2 cellular contexts compared by ENCODE assay signal in the genomic region with DNA sequence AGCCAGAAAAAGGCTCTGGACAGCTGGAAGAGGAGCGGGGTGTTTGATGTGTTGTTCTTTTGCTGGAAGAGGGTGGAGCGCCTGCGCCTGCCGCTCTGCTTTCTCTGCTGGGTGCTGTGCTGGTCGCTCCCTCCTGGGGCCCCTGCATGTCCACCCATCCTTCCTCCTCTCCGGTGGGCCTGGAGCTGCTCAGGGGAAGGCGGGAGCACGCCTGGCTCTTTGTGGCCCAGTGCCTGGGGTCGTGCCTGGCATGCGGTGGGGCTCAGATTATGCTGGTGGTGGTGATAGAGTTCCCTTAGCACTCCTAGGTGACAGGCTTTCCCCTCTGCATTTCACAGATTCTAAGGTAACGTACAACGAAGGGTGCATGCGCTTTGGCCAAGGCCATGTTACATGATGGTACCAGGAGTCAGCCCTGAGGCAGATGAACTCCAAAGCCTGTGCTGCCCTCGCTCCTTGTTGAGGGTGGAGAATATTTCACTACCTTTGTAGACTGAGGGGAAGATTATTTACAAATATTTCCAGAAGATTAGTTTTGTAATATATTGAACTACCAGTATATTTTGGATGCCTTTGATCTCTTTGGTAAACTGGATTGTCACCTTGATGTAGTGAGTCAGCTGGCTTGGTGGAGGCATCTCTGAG.
TF ChIP-seq lines count a peak whose summit lies in the region.

No MANE protein-coding gene starts in this region.

TF ChIP-seq in K562, 482 proteins besides CTCF, POLR2A, EP300 and RAD21:
- no peak for TF ChIP-seq HNRNPL (IDR thresholded peaks at IDR 0.05; ENCODE audit: low read depth, low read length)
- TF ChIP-seq PURB (CRISPR knock-in tag; IDR thresholded peaks at IDR 0.05; ENCODE audit: low read depth): no peak
- TF ChIP-seq TBL1XR1 (IDR thresholded peaks at IDR 0.05; ENCODE audit: low read length in 2 of 2): no peak
- TF ChIP-seq NCOR1 (IDR thresholded peaks at IDR 0.05): no peak
- TF ChIP-seq TAF15 (IDR thresholded peaks at IDR 0.05; ENCODE audit: low read depth, low read length): no peak
- no peak for TF ChIP-seq GATAD2B (IDR thresholded peaks at IDR 0.05; ENCODE audit: borderline replicate concordance)
- TF ChIP-seq, protein P1, sequence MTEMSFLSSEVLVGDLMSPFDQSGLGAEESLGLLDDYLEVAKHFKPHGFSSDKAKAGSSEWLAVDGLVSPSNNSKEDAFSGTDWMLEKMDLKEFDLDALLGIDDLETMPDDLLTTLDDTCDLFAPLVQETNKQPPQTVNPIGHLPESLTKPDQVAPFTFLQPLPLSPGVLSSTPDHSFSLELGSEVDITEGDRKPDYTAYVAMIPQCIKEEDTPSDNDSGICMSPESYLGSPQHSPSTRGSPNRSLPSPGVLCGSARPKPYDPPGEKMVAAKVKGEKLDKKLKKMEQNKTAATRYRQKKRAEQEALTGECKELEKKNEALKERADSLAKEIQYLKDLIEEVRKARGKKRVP (CRISPR knock-in tag; IDR thresholded peaks at IDR 0.05): no peak
- TF ChIP-seq, protein P2, sequence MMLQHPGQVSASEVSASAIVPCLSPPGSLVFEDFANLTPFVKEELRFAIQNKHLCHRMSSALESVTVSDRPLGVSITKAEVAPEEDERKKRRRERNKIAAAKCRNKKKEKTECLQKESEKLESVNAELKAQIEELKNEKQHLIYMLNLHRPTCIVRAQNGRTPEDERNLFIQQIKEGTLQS (IDR thresholded peaks at IDR 0.05): no peak
- TF ChIP-seq, protein P2 (CRISPR knock-in tag; conservative IDR thresholded peaks at IDR 0.05): no peak
- no peak for TF ChIP-seq HDAC6 (IDR thresholded peaks at IDR 0.05; ENCODE audit: low read depth, low read length)
- TF ChIP-seq, protein P3, sequence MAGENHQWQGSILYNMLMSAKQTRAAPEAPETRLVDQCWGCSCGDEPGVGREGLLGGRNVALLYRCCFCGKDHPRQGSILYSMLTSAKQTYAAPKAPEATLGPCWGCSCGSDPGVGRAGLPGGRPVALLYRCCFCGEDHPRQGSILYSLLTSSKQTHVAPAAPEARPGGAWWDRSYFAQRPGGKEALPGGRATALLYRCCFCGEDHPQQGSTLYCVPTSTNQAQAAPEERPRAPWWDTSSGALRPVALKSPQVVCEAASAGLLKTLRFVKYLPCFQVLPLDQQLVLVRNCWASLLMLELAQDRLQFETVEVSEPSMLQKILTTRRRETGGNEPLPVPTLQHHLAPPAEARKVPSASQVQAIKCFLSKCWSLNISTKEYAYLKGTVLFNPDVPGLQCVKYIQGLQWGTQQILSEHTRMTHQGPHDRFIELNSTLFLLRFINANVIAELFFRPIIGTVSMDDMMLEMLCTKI (IDR thresholded peaks at IDR 0.05; ENCODE audit: partially characterized antibody): no peak
- TF ChIP-seq ZNF134 (CRISPR knock-in tag; conservative IDR thresholded peaks at IDR 0.05): no peak
- TF ChIP-seq BRD9 (IDR thresholded peaks at IDR 0.05; ENCODE audit: low read depth, partially characterized antibody): no peak
- TF ChIP-seq RHOXF2B (CRISPR knock-in tag; conservative IDR thresholded peaks at IDR 0.05): no peak
- no peak for TF ChIP-seq SAFB2 (IDR thresholded peaks at IDR 0.05; ENCODE audit: borderline replicate concordance, low read depth, low read length, severe bottlenecking)
- TF ChIP-seq HOXB6 (CRISPR knock-in tag; IDR thresholded peaks at IDR 0.05; ENCODE audit: borderline replicate concordance): no peak
- TF ChIP-seq HCFC1 (IDR thresholded peaks at IDR 0.05; ENCODE audit: low read depth, low read length): no peak
- TF ChIP-seq POLR2AphosphoS2 (IDR thresholded peaks at IDR 0.05; ENCODE audit: low read length): no peak
- no peak for TF ChIP-seq MTA2 (IDR thresholded peaks at IDR 0.05; ENCODE audit: low read depth)

TF ChIP-seq in HepG2, 621 proteins besides CTCF, POLR2A, EP300 and RAD21:
- TF ChIP-seq, protein P4, sequence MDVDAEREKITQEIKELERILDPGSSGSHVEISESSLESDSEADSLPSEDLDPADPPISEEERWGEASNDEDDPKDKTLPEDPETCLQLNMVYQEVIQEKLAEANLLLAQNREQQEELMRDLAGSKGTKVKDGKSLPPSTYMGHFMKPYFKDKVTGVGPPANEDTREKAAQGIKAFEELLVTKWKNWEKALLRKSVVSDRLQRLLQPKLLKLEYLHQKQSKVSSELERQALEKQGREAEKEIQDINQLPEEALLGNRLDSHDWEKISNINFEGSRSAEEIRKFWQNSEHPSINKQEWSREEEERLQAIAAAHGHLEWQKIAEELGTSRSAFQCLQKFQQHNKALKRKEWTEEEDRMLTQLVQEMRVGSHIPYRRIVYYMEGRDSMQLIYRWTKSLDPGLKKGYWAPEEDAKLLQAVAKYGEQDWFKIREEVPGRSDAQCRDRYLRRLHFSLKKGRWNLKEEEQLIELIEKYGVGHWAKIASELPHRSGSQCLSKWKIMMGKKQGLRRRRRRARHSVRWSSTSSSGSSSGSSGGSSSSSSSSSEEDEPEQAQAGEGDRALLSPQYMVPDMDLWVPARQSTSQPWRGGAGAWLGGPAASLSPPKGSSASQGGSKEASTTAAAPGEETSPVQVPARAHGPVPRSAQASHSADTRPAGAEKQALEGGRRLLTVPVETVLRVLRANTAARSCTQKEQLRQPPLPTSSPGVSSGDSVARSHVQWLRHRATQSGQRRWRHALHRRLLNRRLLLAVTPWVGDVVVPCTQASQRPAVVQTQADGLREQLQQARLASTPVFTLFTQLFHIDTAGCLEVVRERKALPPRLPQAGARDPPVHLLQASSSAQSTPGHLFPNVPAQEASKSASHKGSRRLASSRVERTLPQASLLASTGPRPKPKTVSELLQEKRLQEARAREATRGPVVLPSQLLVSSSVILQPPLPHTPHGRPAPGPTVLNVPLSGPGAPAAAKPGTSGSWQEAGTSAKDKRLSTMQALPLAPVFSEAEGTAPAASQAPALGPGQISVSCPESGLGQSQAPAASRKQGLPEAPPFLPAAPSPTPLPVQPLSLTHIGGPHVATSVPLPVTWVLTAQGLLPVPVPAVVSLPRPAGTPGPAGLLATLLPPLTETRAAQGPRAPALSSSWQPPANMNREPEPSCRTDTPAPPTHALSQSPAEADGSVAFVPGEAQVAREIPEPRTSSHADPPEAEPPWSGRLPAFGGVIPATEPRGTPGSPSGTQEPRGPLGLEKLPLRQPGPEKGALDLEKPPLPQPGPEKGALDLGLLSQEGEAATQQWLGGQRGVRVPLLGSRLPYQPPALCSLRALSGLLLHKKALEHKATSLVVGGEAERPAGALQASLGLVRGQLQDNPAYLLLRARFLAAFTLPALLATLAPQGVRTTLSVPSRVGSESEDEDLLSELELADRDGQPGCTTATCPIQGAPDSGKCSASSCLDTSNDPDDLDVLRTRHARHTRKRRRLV (CRISPR knock-in tag; IDR thresholded peaks at IDR 0.05): no peak
- TF ChIP-seq MED13 (CRISPR knock-in tag; IDR thresholded peaks at IDR 0.05) (no peak), ZFP36L1 (CRISPR knock-in tag; IDR thresholded peaks at IDR 0.05) (no peak)
- TF ChIP-seq, protein P5, sequence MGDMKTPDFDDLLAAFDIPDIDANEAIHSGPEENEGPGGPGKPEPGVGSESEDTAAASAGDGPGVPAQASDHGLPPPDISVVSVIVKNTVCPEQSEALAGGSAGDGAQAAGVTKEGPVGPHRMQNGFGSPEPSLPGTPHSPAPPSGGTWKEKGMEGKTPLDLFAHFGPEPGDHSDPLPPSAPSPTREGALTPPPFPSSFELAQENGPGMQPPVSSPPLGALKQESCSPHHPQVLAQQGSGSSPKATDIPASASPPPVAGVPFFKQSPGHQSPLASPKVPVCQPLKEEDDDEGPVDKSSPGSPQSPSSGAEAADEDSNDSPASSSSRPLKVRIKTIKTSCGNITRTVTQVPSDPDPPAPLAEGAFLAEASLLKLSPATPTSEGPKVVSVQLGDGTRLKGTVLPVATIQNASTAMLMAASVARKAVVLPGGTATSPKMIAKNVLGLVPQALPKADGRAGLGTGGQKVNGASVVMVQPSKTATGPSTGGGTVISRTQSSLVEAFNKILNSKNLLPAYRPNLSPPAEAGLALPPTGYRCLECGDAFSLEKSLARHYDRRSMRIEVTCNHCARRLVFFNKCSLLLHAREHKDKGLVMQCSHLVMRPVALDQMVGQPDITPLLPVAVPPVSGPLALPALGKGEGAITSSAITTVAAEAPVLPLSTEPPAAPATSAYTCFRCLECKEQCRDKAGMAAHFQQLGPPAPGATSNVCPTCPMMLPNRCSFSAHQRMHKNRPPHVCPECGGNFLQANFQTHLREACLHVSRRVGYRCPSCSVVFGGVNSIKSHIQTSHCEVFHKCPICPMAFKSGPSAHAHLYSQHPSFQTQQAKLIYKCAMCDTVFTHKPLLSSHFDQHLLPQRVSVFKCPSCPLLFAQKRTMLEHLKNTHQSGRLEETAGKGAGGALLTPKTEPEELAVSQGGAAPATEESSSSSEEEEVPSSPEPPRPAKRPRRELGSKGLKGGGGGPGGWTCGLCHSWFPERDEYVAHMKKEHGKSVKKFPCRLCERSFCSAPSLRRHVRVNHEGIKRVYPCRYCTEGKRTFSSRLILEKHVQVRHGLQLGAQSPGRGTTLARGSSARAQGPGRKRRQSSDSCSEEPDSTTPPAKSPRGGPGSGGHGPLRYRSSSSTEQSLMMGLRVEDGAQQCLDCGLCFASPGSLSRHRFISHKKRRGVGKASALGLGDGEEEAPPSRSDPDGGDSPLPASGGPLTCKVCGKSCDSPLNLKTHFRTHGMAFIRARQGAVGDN (CRISPR knock-in tag; IDR thresholded peaks at IDR 0.05): peak; percentile 40
